Comparison of ENCODE assay signal across 8 cellular contexts in genomic region chr1:223123238-223123976, GRCh38. TPM values are rescaled to one million over a fixed set of nuclear protein-coding genes. Genes with fewer than 3 reads are reported as not detected.
DNase-seq lines count a peak whose midpoint lies in the region; ATAC-seq and TF ChIP-seq lines count a peak whose summit lies in the region.

No MANE protein-coding gene starts in this region.

- H3K36me3 ChIP-seq in mucosa of descending colon (ENCODE audit: low read depth) = no peaks in the 10 kb centered on the region

- peaks cover 2% of the 10 kb centered on the region for H3K4me1 ChIP-seq in mucosa of descending colon (ENCODE audit: low read depth)

- no peak overlapping the region for H3K4me3 ChIP-seq in mucosa of descending colon

- peak; percentile 79 for DNase-seq in CD1c-positive myeloid dendritic cell (ENCODE audit: extremely low spot score)
- peak; percentile 64 for DNase-seq in GM19240 (ENCODE audit: insufficient read length, low spot score)
- peak; percentile 38 for DNase-seq in NCI-H748 treated with DMSO at 0.1 percent for 48 hours (lab: John Stamatoyannopoulos, UW)
- peak; percentile 72 to 74 for DNase-seq in activated CD4-positive, alpha-beta T cell treated with anti-CD3 and anti-CD28 coated beads, Interleukin-2, amount 50 U/mL, for 48 hours
- peak; percentile 65 for DNase-seq in effector CD4-positive, alpha-beta T cell
- DNase-seq in mucosa of descending colon = peak; percentile 60 to 76 (median 66)
- DNase-seq in stimulated activated CD8-positive, alpha-beta memory T cell treated with anti-CD3 and anti-CD28 coated beads, Interleukin-7, amount 100 ng/mL, for 24 hours (ENCODE audit: low read depth) = peak; percentile 45

- H3K9me3 ChIP-seq in mucosa of descending colon = no peaks in the 10 kb centered on the region

- intact Hi-C loops in mucosa of descending colon (cut with DNase I, micrococcal nuclease) = loop anchor here in 1 of 2 donors (10.0 kb wide), 1 partner anchor 329 kb away; no protein-coding TSS in a partner anchor

- ATAC-seq in HG03432 (IDR thresholded peaks at IDR 0.05; ENCODE audit: unreplicated experiment) (peak; percentile 95), mucosa of descending colon (peak; percentile 96)

- peak; percentile 82 for TF ChIP-seq CTCF in mucosa of descending colon (IDR thresholded peaks at IDR 0.05)

RNA-seq across cellular contexts. Expression of gene TLR5, which starts 19.6 kb away (rescaled TPM):
- 1 to 10 TPM; 2.2 to 6.9 (median 3.9) TPM for total RNA-seq in mucosa of descending colon
